In the genomic region with DNA sequence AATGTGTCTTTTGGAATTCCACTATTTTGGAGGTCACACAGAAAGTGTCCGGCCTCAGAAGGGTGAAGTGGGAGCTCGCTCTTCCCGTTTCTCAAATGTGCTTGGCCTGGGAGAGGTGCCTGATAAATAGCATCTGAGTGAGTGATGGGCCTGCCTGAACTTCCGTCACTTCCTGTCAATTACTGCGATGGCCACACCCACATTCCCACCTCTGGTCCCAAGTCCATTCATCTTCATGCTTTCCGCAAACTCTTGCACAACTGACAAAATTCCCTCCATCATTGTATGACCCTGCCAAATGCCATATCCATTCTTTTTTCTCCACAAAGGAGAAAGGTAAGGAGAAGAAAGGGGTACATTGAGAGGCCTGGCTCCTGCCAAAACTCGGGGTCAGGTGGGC, we compare ENCODE assay signal across 25 cellular contexts.
DNase-seq lines count a peak whose midpoint lies in the region; ATAC-seq, FAIRE-seq and TF ChIP-seq lines count a peak whose summit lies in the region.
"Had no signal": no experiment of that assay in that cellular context is flagged by ENCODE, and none has a peak within 500 bp of the region (broad histone marks: within the 10 kb centered on the region; RNA-seq: fewer than 3 reads in every experiment).

No MANE protein-coding gene starts in this region.

- H3K18ac ChIP-seq in IMR-90 (ENCODE audit: low read depth, low read length): no peak overlapping the region
- no peak overlapping the region for H3K18ac ChIP-seq in trophoblast cell (ENCODE audit: low read length)

- no peak overlapping the region for H2BK15ac ChIP-seq in IMR-90 (ENCODE audit: low read depth, low read length)

- H4K12ac ChIP-seq in trophoblast cell (ENCODE audit: low read depth, low read length): no peak overlapping the region

- H2BK20ac ChIP-seq in IMR-90 (ENCODE audit: low read depth, low read length): no peak overlapping the region

- DNase-seq in Caco-2 (peak; percentile 43), IMR-90 (no peak), HepG2 (ENCODE audit: low spot score) (peak; percentile 60), trophoblast cell (peak; percentile 11 to 46), GM12892 (ENCODE audit: insufficient read length) (no peak), hepatocyte (ENCODE audit: low spot score) (no peak), tibial nerve (ENCODE audit: low spot score in 2 of 2) (no peak)
- no peak for DNase-seq in activated CD4-positive, alpha-beta memory T cell treated with anti-CD3 and anti-CD28 coated beads for 36 hours
- DNase-seq: AML-193; CD8-positive, alpha-beta T cell; DMS53; EL; GF-D8; KG1; NCI-H1105; NCI-H146; NCI-H2029; NCI-H226; NCI-H510A treated with DMSO at 0.1 percent for 48 hours; NCI-H748 treated with DMSO at 0.1 percent for 48 hours; NK-92 treated with Interleukin-12 subunit alpha and Interleukin-12 subunit beta, amount 100 ng/mL, for 24 hours had no signal

- in situ Hi-C loops in IMR-90 (cut with MboI; ENCODE audit: low sequenced_read_pairs): loop anchor here (25.0 kb wide), 1 partner anchor 379 kb away; no protein-coding TSS in a partner anchor
- in situ Hi-C loops in HepG2 (cut with HindIII; ENCODE audit: extremely low pct_ligation_motif_present, low pct_unique_long_range_greater_than_20kb): no loop called here

- no CpG with 5 or more reads among the region's 7 CpGs for WGBS in IMR-90 (ENCODE audit: extremely low coverage in 2 of 2, insufficient read length in 1 of 2), 2 experiments
- 47% methylated on average over 7 of the region's 7 CpGs for WGBS in HepG2 (ENCODE audit: low lambda C conversion rate)
- WGBS in trophoblast cell (ENCODE audit: extremely low coverage, insufficient coverage, insufficient read length): no CpG with 5 or more reads among the region's 7 CpGs
- WGBS in hepatocyte (ENCODE audit: low lambda C conversion rate, missing lambda C conversion rate): 94% methylated on average over 7 of the region's 7 CpGs
- 78 to 82% methylated on average over 7 of the region's 7 CpGs for WGBS in tibial nerve, 2 donors

- H3K27ac Mint-ChIP-seq in Caco-2 (ENCODE audit: unreplicated experiment): no peak overlapping the region
- H3K27ac Mint-ChIP-seq in activated CD4-positive, alpha-beta memory T cell treated with anti-CD3 and anti-CD28 coated beads for 36 hours: no peak overlapping the region
- H3K27ac Mint-ChIP-seq: CD8-positive, alpha-beta T cell had no signal

- H2BK12ac ChIP-seq in trophoblast cell (ENCODE audit: low read length): no peak overlapping the region

- H3K36me3 Mint-ChIP-seq in Caco-2 (ENCODE audit: insufficient read depth, unreplicated experiment): peaks cover 10% of the 10 kb centered on the region
- no peaks in the 10 kb centered on the region for H3K36me3 Mint-ChIP-seq in activated CD4-positive, alpha-beta memory T cell treated with anti-CD3 and anti-CD28 coated beads for 36 hours
- H3K36me3 Mint-ChIP-seq: CD8-positive, alpha-beta T cell had no signal

- no peak overlapping the region for H2BK120ac ChIP-seq in IMR-90 (ENCODE audit: low read depth, low read length)
- H2BK120ac ChIP-seq in trophoblast cell (ENCODE audit: insufficient read depth, low read length, poor library complexity): no peak overlapping the region

- FAIRE-seq in HepG2 (lab: Jason Lieb, UNC) (no peak), GM12892 (lab: Jason Lieb, UNC) (no peak)
- FAIRE-seq: D721Med, RCC 7860 had no signal

- H3K27ac ChIP-seq in IMR-90 (ENCODE audit: insufficient read depth, low read length) (no peak overlapping the region), HepG2 (ENCODE audit: extremely low read length, insufficient read depth, low read length) (no peak overlapping the region), trophoblast cell (ENCODE audit: low read depth, low read length) (no peak overlapping the region), hepatocyte (no peak overlapping the region), tibial nerve (no peak overlapping the region)
- H3K27ac ChIP-seq: SJSA1 had no signal

- CTCF ChIA-PET in Caco-2 (lab: Charles Lee) (no interaction called here), IMR-90 (lab: Yijun Ruan, JAX) (no interaction called here), HepG2 (lab: Yijun Ruan, JAX; ENCODE audit: low intra/inter-chr PET ratio, low total read pairs) (no interaction called here)
- CTCF ChIA-PET in activated CD4-positive, alpha-beta memory T cell treated with anti-CD3 and anti-CD28 coated beads for 36 hours (lab: Charles Lee): no interaction called here

- H3K4ac ChIP-seq in IMR-90 (ENCODE audit: low read depth, low read length) (no peak overlapping the region), trophoblast cell (ENCODE audit: low read depth, low read length) (no peak overlapping the region)

- no peak overlapping the region for H4K8ac ChIP-seq in IMR-90 (ENCODE audit: low read depth in 2 of 2, low read length in 2 of 2)
- no peak overlapping the region for H4K8ac ChIP-seq in trophoblast cell (ENCODE audit: low read depth, low read length)

- no peaks in the 10 kb centered on the region for H3K79me2 ChIP-seq in HepG2 (ENCODE audit: insufficient read depth, low read length)
- no peaks in the 10 kb centered on the region for H3K79me2 ChIP-seq in trophoblast cell (ENCODE audit: control insufficient read depth, insufficient read depth, low read length, poor library complexity)
- no peaks in the 10 kb centered on the region for H3K79me2 ChIP-seq in hepatocyte

- TF ChIP-seq RAD21 in IMR-90 (IDR thresholded peaks at IDR 0.05; ENCODE audit: low read length) (no peak), HepG2 (CRISPR knock-in tag; IDR thresholded peaks at IDR 0.05) (no peak)

- peaks cover 3% of the 10 kb centered on the region; the same call in 1 of the 2 replicates for H3K9me1 ChIP-seq in IMR-90 (ENCODE audit: insufficient read depth, low read length)

- H2BK5ac ChIP-seq in IMR-90 (ENCODE audit: low read depth, low read length, poor library complexity, severe bottlenecking): no peak overlapping the region
- no peak overlapping the region for H2BK5ac ChIP-seq in trophoblast cell (ENCODE audit: low read depth, low read length, poor library complexity)

- no peak overlapping the region for H3K4me2 ChIP-seq in IMR-90 (ENCODE audit: low read depth, low read length)
- H3K4me2 ChIP-seq in HepG2 (ENCODE audit: low read depth, low read length): no peak overlapping the region
- no peak overlapping the region for H3K4me2 ChIP-seq in trophoblast cell (ENCODE audit: low read length)
- no peak overlapping the region for H3K4me2 ChIP-seq in hepatocyte

- no peaks in the 10 kb centered on the region for H3K27me3 Mint-ChIP-seq in Caco-2 (ENCODE audit: insufficient read depth, unreplicated experiment)
- H3K27me3 Mint-ChIP-seq in activated CD4-positive, alpha-beta memory T cell treated with anti-CD3 and anti-CD28 coated beads for 36 hours: peaks cover 2% of the 10 kb centered on the region

- H3K4me1 ChIP-seq in Caco-2: no peaks in the 10 kb centered on the region
- peaks cover 7% of the 10 kb centered on the region for H3K4me1 ChIP-seq in IMR-90 (ENCODE audit: control insufficient read depth, insufficient read depth, low read length)
- peaks cover 6% of the 10 kb centered on the region for H3K4me1 ChIP-seq in HepG2 (ENCODE audit: insufficient read depth, low read length)
- peaks cover 0 to 3% of the 10 kb centered on the region in 2 experiments for H3K4me1 ChIP-seq in trophoblast cell (ENCODE audit: control insufficient read depth in 1 of 2, insufficient read depth in 2 of 2, low read length in 2 of 2)
- peaks cover 3% of the 10 kb centered on the region for H3K4me1 ChIP-seq in hepatocyte (ENCODE audit: insufficient read depth)
- H3K4me1 ChIP-seq in tibial nerve: peaks cover 3 to 42% (median 10%) of the 10 kb centered on the region in 4 donors
- H3K4me1 ChIP-seq: HAP-1 had no signal

- H3K9me3 ChIP-seq in Caco-2: no peaks in the 10 kb centered on the region
- no peaks in the 10 kb centered on the region for H3K9me3 ChIP-seq in IMR-90 (ENCODE audit: control insufficient read depth, insufficient read depth, low read length)
- no peaks in the 10 kb centered on the region for H3K9me3 ChIP-seq in HepG2 (ENCODE audit: low read length)
- no peaks in the 10 kb centered on the region for H3K9me3 ChIP-seq in trophoblast cell (ENCODE audit: insufficient read depth, low read depth, low read length)
- H3K9me3 ChIP-seq in hepatocyte (ENCODE audit: low read depth): no peaks in the 10 kb centered on the region
- no peaks in the 10 kb centered on the region for H3K9me3 ChIP-seq in tibial nerve
- H3K9me3 ChIP-seq: HAP-1, SJSA1 had no signal

- TF ChIP-seq EP300 in HepG2 (IDR thresholded peaks at IDR 0.05; ENCODE audit: low read depth in 2 of 2, low read length in 2 of 2) (no peak), HepG2 (CRISPR knock-in tag; IDR thresholded peaks at IDR 0.05; ENCODE audit: borderline replicate concordance) (no peak), tibial nerve (IDR thresholded peaks at IDR 0.05) (no peak)

- H2AFZ ChIP-seq in IMR-90 (replicated peaks; ENCODE audit: low read length, poor library complexity): no peak overlapping the region
- no peak overlapping the region for H2AFZ ChIP-seq in HepG2 (ENCODE audit: low read length)
- H2AFZ ChIP-seq in trophoblast cell (ENCODE audit: insufficient read depth, low read length, poor library complexity): no peak overlapping the region
- H2AFZ ChIP-seq in hepatocyte: no peak overlapping the region

- H2AK9ac ChIP-seq in IMR-90 (replicated peaks; ENCODE audit: low read depth, low read length, poor library complexity): no peak overlapping the region

- POLR2A ChIA-PET in Caco-2 (lab: Charles Lee) (no interaction called here), IMR-90 (lab: Charles Lee; ENCODE audit: unreplicated experiment) (no interaction called here), HepG2 (lab: Yijun Ruan, JAX) (no interaction called here)
- POLR2A ChIA-PET in activated CD4-positive, alpha-beta memory T cell treated with anti-CD3 and anti-CD28 coated beads for 36 hours (lab: Charles Lee): no interaction called here

- no peak overlapping the region for H4K5ac ChIP-seq in IMR-90 (ENCODE audit: low read depth, low read length)

- H3K79me1 ChIP-seq in IMR-90 (ENCODE audit: low read depth in 1 of 2, low read length in 2 of 2): no peaks in the 10 kb centered on the region
- no peaks in the 10 kb centered on the region for H3K79me1 ChIP-seq in trophoblast cell (ENCODE audit: low read length)

- H3K4me1 Mint-ChIP-seq in Caco-2 (ENCODE audit: low read depth, unreplicated experiment): no peaks in the 10 kb centered on the region
- no peaks in the 10 kb centered on the region for H3K4me1 Mint-ChIP-seq in activated CD4-positive, alpha-beta memory T cell treated with anti-CD3 and anti-CD28 coated beads for 36 hours (ENCODE audit: low read depth)

- H3K23ac ChIP-seq in IMR-90 (ENCODE audit: low read depth, low read length): no peak overlapping the region
- no peak overlapping the region for H3K23ac ChIP-seq in trophoblast cell (ENCODE audit: low read length)

- no peak overlapping the region for H3K14ac ChIP-seq in IMR-90 (replicated peaks; ENCODE audit: low read depth, low read length)
- H3K14ac ChIP-seq in trophoblast cell (ENCODE audit: low read length): no peak overlapping the region

- no peak overlapping the region for H3K56ac ChIP-seq in IMR-90 (ENCODE audit: extremely low read depth, insufficient read depth, low read length)

- H3K4me3 Mint-ChIP-seq in Caco-2 (ENCODE audit: unreplicated experiment): no peak overlapping the region
- no peak overlapping the region for H3K4me3 Mint-ChIP-seq in activated CD4-positive, alpha-beta memory T cell treated with anti-CD3 and anti-CD28 coated beads for 36 hours
- H3K4me3 Mint-ChIP-seq: CD8-positive, alpha-beta T cell had no signal

- H4K20me1 ChIP-seq in IMR-90 (ENCODE audit: insufficient read depth, low read length): no peaks in the 10 kb centered on the region; the same call in 1 of the 2 replicates
- no peaks in the 10 kb centered on the region for H4K20me1 ChIP-seq in HepG2 (ENCODE audit: insufficient read depth, low read length)
- no peaks in the 10 kb centered on the region for H4K20me1 ChIP-seq in hepatocyte (ENCODE audit: insufficient read depth, poor library complexity, severe bottlenecking)

- no peaks in the 10 kb centered on the region for H3K9me3 Mint-ChIP-seq in Caco-2 (ENCODE audit: unreplicated experiment)
- no peaks in the 10 kb centered on the region for H3K9me3 Mint-ChIP-seq in activated CD4-positive, alpha-beta memory T cell treated with anti-CD3 and anti-CD28 coated beads for 36 hours
- H3K9me3 Mint-ChIP-seq: CD8-positive, alpha-beta T cell had no signal

- dilution Hi-C loops in IMR-90 (cut with HindIII; ENCODE audit: low sequenced_read_pairs, unreplicated experiment): no loop called here

- H4K91ac ChIP-seq in IMR-90 (ENCODE audit: insufficient read depth, low read depth, low read length) (no peak overlapping the region), trophoblast cell (ENCODE audit: low read depth, low read length) (no peak overlapping the region)

- no peak for ATAC-seq in IMR-90 (ENCODE audit: low read depth)
- ATAC-seq in HepG2: peak; percentile 36
- ATAC-seq: CD8-positive, alpha-beta T cell had no signal

- no peak overlapping the region for H3K9ac ChIP-seq in IMR-90 (ENCODE audit: low read depth, low read length)
- H3K9ac ChIP-seq in HepG2 (ENCODE audit: insufficient read depth, low read depth, low read length): no peak overlapping the region
- H3K9ac ChIP-seq in trophoblast cell (ENCODE audit: low read length): no peak overlapping the region

- H3K9me2 ChIP-seq in hepatocyte (replicated peaks; ENCODE audit: insufficient read depth): no peaks in the 10 kb centered on the region

- TF ChIP-seq CTCF in Caco-2 (IDR thresholded peaks at IDR 0.05; ENCODE audit: insufficient read depth in 1 of 2, low read depth in 1 of 2, low read length in 1 of 2, severe bottlenecking in 1 of 2, unreplicated experiment in 1 of 2) (no peak), IMR-90 (conservative IDR thresholded peaks at IDR 0.05; ENCODE audit: low read depth, low read length) (no peak), HepG2 (CRISPR knock-in tag; IDR thresholded peaks at IDR 0.05) (no peak), hepatocyte (IDR thresholded peaks at IDR 0.05; ENCODE audit: poor library complexity) (no peak), tibial nerve (IDR thresholded peaks at IDR 0.05) (no peak)

- no peak overlapping the region for H2AK5ac ChIP-seq in IMR-90 (ENCODE audit: low read depth, low read length)
- H2AK5ac ChIP-seq in trophoblast cell (ENCODE audit: low read length): no peak overlapping the region

- H3K36me3 ChIP-seq in Caco-2 (ENCODE audit: control insufficient read depth, insufficient read depth, low read length): no peaks in the 10 kb centered on the region
- H3K36me3 ChIP-seq in IMR-90 (ENCODE audit: control insufficient read depth, insufficient read depth, low read length): no peaks in the 10 kb centered on the region
- H3K36me3 ChIP-seq in HepG2 (replicated peaks in 1 of 2; ENCODE audit: control insufficient read depth in 1 of 2, insufficient read depth in 2 of 2, low read length in 2 of 2): no peaks in the 10 kb centered on the region
- H3K36me3 ChIP-seq in trophoblast cell (ENCODE audit: control insufficient read depth in 1 of 2, insufficient read depth in 2 of 2, low read length in 2 of 2): no peaks in the 10 kb centered on the region
- no peaks in the 10 kb centered on the region for H3K36me3 ChIP-seq in hepatocyte (replicated peaks; ENCODE audit: insufficient read depth, low read depth)
- H3K36me3 ChIP-seq in tibial nerve: no peaks in the 10 kb centered on the region
- H3K36me3 ChIP-seq: HAP-1, SJSA1 had no signal

- H3K27me3 ChIP-seq in Caco-2 (replicated peaks; ENCODE audit: control insufficient read depth, insufficient read depth, low read length) (no peaks in the 10 kb centered on the region), IMR-90 (ENCODE audit: control insufficient read depth, insufficient read depth, low read length) (no peaks in the 10 kb centered on the region), HepG2 (ENCODE audit: control insufficient read depth in 1 of 2, insufficient read depth in 2 of 2, low read length in 2 of 2) (no peaks in the 10 kb centered on the region), trophoblast cell (ENCODE audit: insufficient read depth, low read length) (no peaks in the 10 kb centered on the region), hepatocyte (no peaks in the 10 kb centered on the region), tibial nerve (no peaks in the 10 kb centered on the region)
- H3K27me3 ChIP-seq: SJSA1 had no signal

- no peak overlapping the region for H3K4me3 ChIP-seq in Caco-2 (ENCODE audit: low read depth, low read length)
- H3K4me3 ChIP-seq in IMR-90 (ENCODE audit: insufficient read depth, low read depth, low read length): no peak overlapping the region
- H3K4me3 ChIP-seq in HepG2 (replicated peaks in 1 of 3; ENCODE audit: insufficient read depth in 1 of 3, low read depth in 2 of 3, low read length in 3 of 3): no peak overlapping the region
- no peak overlapping the region for H3K4me3 ChIP-seq in trophoblast cell (ENCODE audit: low read depth, low read length)
- H3K4me3 ChIP-seq in hepatocyte: no peak overlapping the region
- no peak overlapping the region for H3K4me3 ChIP-seq in tibial nerve
- H3K4me3 ChIP-seq: HAP-1, SJSA1 had no signal

- TF ChIP-seq POLR2A in IMR-90 (IDR thresholded peaks at IDR 0.05; ENCODE audit: low read depth, low read length): no peak
- TF ChIP-seq POLR2A in HepG2 (IDR thresholded peaks at IDR 0.05; ENCODE audit: insufficient read depth in 1 of 2, low read depth in 2 of 2, low read length in 2 of 2): no peak
- TF ChIP-seq POLR2A in GM12892 (IDR thresholded peaks at IDR 0.05; ENCODE audit: low read depth, low read length): no peak
- TF ChIP-seq POLR2A in tibial nerve (IDR thresholded peaks at IDR 0.05): no peak

- BruUV-seq in Caco-2 (replicated peaks; lab: Mats Ljungman, UMichigan): no TSS peak
- BruUV-seq in IMR-90 (replicated peaks; lab: Mats Ljungman, UMichigan): no TSS peak
- no TSS peak for BruUV-seq in HepG2 (replicated peaks; lab: Mats Ljungman, UMichigan)

- intact Hi-C loops in Caco-2 (cut with micrococcal nuclease; ENCODE audit: unreplicated experiment) (no loop called here), IMR-90 (cut with micrococcal nuclease) (loop anchor here (10.0 kb wide), 1 partner anchor 281 kb away; no protein-coding TSS in a partner anchor), HepG2 (cut with micrococcal nuclease; ENCODE audit: unreplicated experiment) (loop anchor here (5.0 kb wide), 1 partner anchor 374 kb away; no protein-coding TSS in a partner anchor)
- intact Hi-C loops in activated CD4-positive, alpha-beta memory T cell treated with anti-CD3 and anti-CD28 coated beads for 36 hours (cut with micrococcal nuclease): no loop called here

Comparison
In these comparisons a context has a peak if more than half of its experiments do, and no peak if none do; other contexts are left out.
1. DNase-seq: peak in Caco-2 (2 of 2), HepG2 (single experiment) and trophoblast cell (2 of 2); none in IMR-90 (single experiment), GM12892 (single experiment), hepatocyte (single experiment), tibial nerve (0 of 2) and activated CD4-positive, alpha-beta memory T cell treated with anti-CD3 and anti-CD28 coated beads for 36 hours (single experiment).
2. intact Hi-C loops: an anchor here in IMR-90 (10.0 kb wide) and HepG2 (5.0 kb wide); none called in Caco-2 and activated CD4-positive, alpha-beta memory T cell treated with anti-CD3 and anti-CD28 coated beads for 36 hours.